Comparison of ENCODE assay signal across 14 cellular contexts in genomic region chr12:128796439-128797118, GRCh38. TPM values are rescaled to one million over a fixed set of nuclear protein-coding genes. Genes with fewer than 3 reads are reported as not detected.
DNase-seq lines count a peak whose midpoint lies in the region; ATAC-seq and TF ChIP-seq lines count a peak whose summit lies in the region.
"Had no signal": no experiment of that assay in that cellular context is flagged by ENCODE, and none has a peak within 500 bp of the region (broad histone marks: within the 10 kb centered on the region; RNA-seq: fewer than 3 reads in every experiment).

No MANE protein-coding gene starts in this region.

- no peak overlapping the region for H3K4me2 ChIP-seq in PC-3 (ENCODE audit: low read length)

- no peaks in the 10 kb centered on the region for H3K9me3 ChIP-seq in PC-3 (ENCODE audit: low read length)
- no peaks in the 10 kb centered on the region for H3K9me3 ChIP-seq in tibial artery
- H3K9me3 ChIP-seq: left lung had no signal

- no peak overlapping the region for H3K4me3 ChIP-seq in PC-3 (ENCODE audit: low read length)
- no peak overlapping the region for H3K4me3 ChIP-seq in tibial artery
- H3K4me3 ChIP-seq: left lung had no signal

- H3K9ac ChIP-seq in PC-3 (ENCODE audit: low read length), result no peak overlapping the region

- H3K4me1 ChIP-seq in PC-3 (ENCODE audit: insufficient read depth, low read length) (peaks cover 29% of the 10 kb centered on the region), tibial artery (peaks cover 0 to 2% (median 0%) of the 10 kb centered on the region in 4 donors)

- H3K27ac ChIP-seq in PC-3 (ENCODE audit: low read length) (peak overlapping the region; percentile 58), tibial artery (no peak overlapping the region)

- H3K36me3 ChIP-seq in PC-3 (ENCODE audit: low read depth, low read length), result peaks cover 70% of the 10 kb centered on the region
- H3K36me3 ChIP-seq in tibial artery, result peaks cover 84 to 95% (median 93%) of the 10 kb centered on the region in 3 donors

- TF ChIP-seq CTCF in GM13977 (IDR thresholded peaks at IDR 0.05; ENCODE audit: extremely low read depth, insufficient read depth, missing control alignments) (no peak), PC-3 (conservative IDR thresholded peaks at IDR 0.05; ENCODE audit: low read depth, low read length) (no peak), tibial artery (IDR thresholded peaks at IDR 0.05) (no peak)

- DNase-seq in A172 (ENCODE audit: low spot score) (peak; percentile 23), GM13977 (ENCODE audit: low spot score) (peak; percentile 28), PC-3 (no peak), mesenteric fat pad (ENCODE audit: low spot score) (peak; percentile 62), H4 (ENCODE audit: low spot score) (no peak), foreskin melanocyte (no peak), tibial artery (no peak)
- DNase-seq in activated CD4-positive, CD25-positive, alpha-beta regulatory T cell (lab: John Stamatoyannopoulos, UW), result no peak
- DNase-seq: left lung; nucleus accumbens; Right ventricle myocardium superior; stimulated activated CD4-positive, alpha-beta T cell treated with anti-CD3 and anti-CD28 coated beads, Interleukin-12 subunit alpha, Interleukin-12 subunit beta, amount 100 ng/mL, for 4 hours had no signal

- POLR2A ChIA-PET in PC-3 (lab: Charles Lee; ENCODE audit: unreplicated experiment), result interaction anchor here (0.7 kb wide), 1 partner anchor 28 kb away, joined by 3 read pairs; no protein-coding TSS in a partner anchor

- peaks cover 10% of the 10 kb centered on the region; the same call in 1 of the 2 replicates for H3K79me2 ChIP-seq in PC-3 (ENCODE audit: low read length)

- BruUV-seq in PC-3 (replicated peaks; lab: Mats Ljungman, UMichigan), result no TSS peak

- no peak overlapping the region for H2AFZ ChIP-seq in PC-3 (ENCODE audit: low read length)

- no peak for ATAC-seq in PC-3
- ATAC-seq: left lung had no signal

- intact Hi-C loops in PC-3 (cut with micrococcal nuclease), result no loop called here
- intact Hi-C loops in tibial artery (cut with DNase I; ENCODE audit: low total_unique reads), result no loop called here

- in situ Hi-C loops in GM13977 (cut with MboI; ENCODE audit: low pct_unique_long_range_greater_than_20kb, low sequenced_read_pairs, unreplicated experiment), result no loop called here

- H3K27me3 ChIP-seq in PC-3 (ENCODE audit: low read length) (no peaks in the 10 kb centered on the region), tibial artery (no peaks in the 10 kb centered on the region)
- H3K27me3 ChIP-seq: left lung had no signal

- CTCF ChIA-PET in PC-3 (lab: Charles Lee), result no interaction called here

- no peaks in the 10 kb centered on the region for H3K9me2 ChIP-seq in PC-3 (replicated peaks; ENCODE audit: low read length)

- H4K20me1 ChIP-seq in PC-3 (ENCODE audit: low read length), result peaks cover 10% of the 10 kb centered on the region; the same call in 1 of the 2 replicates

- no peaks in the 10 kb centered on the region for H3F3A ChIP-seq in PC-3 (ENCODE audit: low read length, unreplicated experiment)

RNA-seq across cellular contexts. Expression of gene SLC15A4, which starts 27.2 kb away (rescaled TPM):
- total RNA-seq in A172 (2014; rRNA removed; shearing (Covaris generic)), result 26.7 and 30.3 TPM in 2 replicates
- total RNA-seq in PC-3 (2014; rRNA removed) (19.4 and 20.8 TPM in 2 replicates), mesenteric fat pad (26.5 TPM)
- total RNA-seq in H4 (2014; rRNA removed; shearing (Covaris generic)), result 9.9 and 14.6 TPM in 2 replicates

RNA-seq across cellular contexts. Expression of gene GLT1D1, which starts 56.7 kb away (rescaled TPM):
- total RNA-seq in A172 (2014; rRNA removed; shearing (Covaris generic)), result not detected in 2 replicates
- total RNA-seq in PC-3 (2014; rRNA removed) (not detected in 2 replicates), mesenteric fat pad (4.1 TPM)
- not detected in 2 replicates for total RNA-seq in H4 (2014; rRNA removed; shearing (Covaris generic))
- total RNA-seq: bronchial epithelial cell, NCI-H460 had no signal

Comparison
In these comparisons a context has a peak if more than half of its experiments do, and no peak if none do; other contexts are left out.
1. DNase-seq: peak in A172 (single experiment), GM13977 (single experiment) and mesenteric fat pad (single experiment); none in PC-3 (single experiment), H4 (single experiment), activated CD4-positive, CD25-positive, alpha-beta regulatory T cell (0 of 4), foreskin melanocyte (single experiment) and tibial artery (0 of 2).